ENCODE assay signal across 1 cellular context in the genomic region with DNA sequence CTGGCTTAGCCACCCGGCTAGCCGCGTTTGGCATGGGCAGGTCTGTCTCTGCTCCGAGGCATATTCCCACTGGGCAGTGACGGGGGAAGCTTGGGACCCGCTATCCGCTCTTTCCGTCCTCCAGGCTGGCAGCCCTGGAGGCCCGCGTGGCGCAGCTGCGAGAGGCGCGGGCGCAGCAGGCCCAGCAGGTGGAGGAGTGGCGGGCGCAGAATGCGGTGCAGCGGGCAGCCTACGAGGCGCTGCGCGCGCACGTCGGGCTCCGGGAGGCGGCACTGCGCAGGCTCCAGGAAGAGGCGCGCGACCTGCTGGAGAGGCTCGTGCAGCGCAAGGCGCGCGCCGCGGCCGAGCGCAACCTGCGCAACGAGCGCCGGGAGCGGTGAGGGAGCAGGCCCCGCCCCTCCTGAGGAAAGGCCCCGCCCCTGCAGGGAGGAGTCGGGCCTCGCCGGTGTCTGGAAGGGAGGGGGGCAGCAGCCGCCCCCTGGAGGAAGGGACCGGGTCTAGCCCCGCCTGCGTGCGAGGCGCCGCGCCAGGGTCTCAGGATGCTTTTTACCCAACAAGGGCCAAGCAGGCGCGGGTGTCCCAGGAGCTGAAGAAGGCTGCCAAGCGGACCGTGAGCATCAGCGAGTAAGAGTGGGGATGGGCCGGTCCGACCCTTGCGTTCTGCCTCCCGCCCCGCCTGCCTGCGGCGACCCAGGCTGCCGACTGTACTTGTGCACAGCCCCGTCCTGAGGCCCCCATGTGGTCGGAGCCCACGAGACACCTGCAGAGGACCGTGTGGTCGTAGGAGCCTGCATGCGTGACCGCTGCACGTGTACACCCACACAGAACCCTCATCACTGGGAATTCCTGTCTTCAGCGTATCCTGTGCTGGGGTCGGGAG.
TF ChIP-seq lines count a peak whose summit lies in the region.

No MANE protein-coding gene starts in this region.

TF ChIP-seq in H1, 55 proteins besides CTCF, POLR2A, EP300 and RAD21 (continues in another document):
- no peak for TF ChIP-seq RXRA (IDR thresholded peaks at IDR 0.05; ENCODE audit: insufficient read depth, low read depth, low read length)
- TF ChIP-seq KDM4A (IDR thresholded peaks at IDR 0.05; ENCODE audit: low read depth, low read length, severe bottlenecking) = peak; percentile 79
- no peak for TF ChIP-seq POU5F1 (IDR thresholded peaks at IDR 0.05; ENCODE audit: low read depth, low read length)
- TF ChIP-seq RNF2 (IDR thresholded peaks at IDR 0.05; ENCODE audit: borderline replicate concordance, low read depth, low read length, missing control alignments, poor library complexity, severe bottlenecking) = no peak
- TF ChIP-seq SIN3A (conservative IDR thresholded peaks at IDR 0.05 in 1 of 2, IDR thresholded peaks at IDR 0.05 in 1 of 2; ENCODE audit: low read depth in 1 of 2, low read length in 2 of 2) = no peak; a peak in 1 of 4 replicates
- no peak for TF ChIP-seq CBX8 (IDR thresholded peaks at IDR 0.05; ENCODE audit: borderline replicate concordance, low read depth, low read length)
- TF ChIP-seq BRCA1 (IDR thresholded peaks at IDR 0.05; ENCODE audit: low read depth, low read length) = no peak
- no peak for TF ChIP-seq KDM5A (IDR thresholded peaks at IDR 0.05; ENCODE audit: low read length)
- 0 out of 2 replicates have a peak, but pooled peaks have one; percentile 11 for TF ChIP-seq CREB1 (IDR thresholded peaks at IDR 0.05)
- TF ChIP-seq NRF1 (IDR thresholded peaks at IDR 0.05; ENCODE audit: low read depth, low read length) = peak; percentile 78
- TF ChIP-seq POLR2AphosphoS5 (IDR thresholded peaks at IDR 0.05; ENCODE audit: low read depth, low read length) = peak; percentile 44
- TF ChIP-seq JUN (IDR thresholded peaks at IDR 0.05; ENCODE audit: low read depth, low read length) = no peak
- TF ChIP-seq, protein P1, sequence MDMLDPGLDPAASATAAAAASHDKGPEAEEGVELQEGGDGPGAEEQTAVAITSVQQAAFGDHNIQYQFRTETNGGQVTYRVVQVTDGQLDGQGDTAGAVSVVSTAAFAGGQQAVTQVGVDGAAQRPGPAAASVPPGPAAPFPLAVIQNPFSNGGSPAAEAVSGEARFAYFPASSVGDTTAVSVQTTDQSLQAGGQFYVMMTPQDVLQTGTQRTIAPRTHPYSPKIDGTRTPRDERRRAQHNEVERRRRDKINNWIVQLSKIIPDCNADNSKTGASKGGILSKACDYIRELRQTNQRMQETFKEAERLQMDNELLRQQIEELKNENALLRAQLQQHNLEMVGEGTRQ (IDR thresholded peaks at IDR 0.05; ENCODE audit: low read length) = no peak
- no peak for TF ChIP-seq BACH1 (IDR thresholded peaks at IDR 0.05; ENCODE audit: low read length)
- TF ChIP-seq GABPA (IDR thresholded peaks at IDR 0.05; ENCODE audit: borderline replicate concordance, insufficient read depth, low read length) = no peak
- TF ChIP-seq SRF (IDR thresholded peaks at IDR 0.05; ENCODE audit: low read depth, low read length) = no peak
- TF ChIP-seq TAF7 (optimal IDR thresholded peaks at IDR 0.05; ENCODE audit: borderline replicate concordance, low read depth, low read length) = no peak
- peak; percentile 39 for TF ChIP-seq ASH2L (IDR thresholded peaks at IDR 0.05; ENCODE audit: low read length)
- TF ChIP-seq BCL11A (IDR thresholded peaks at IDR 0.05; ENCODE audit: low read depth in 2 of 2, low read length in 2 of 2) = no peak
- peak; percentile 92; the same call in 1 of the 2 replicates for TF ChIP-seq FOSL1 (IDR thresholded peaks at IDR 0.05; ENCODE audit: insufficient read depth, low read depth, low read length)
- no peak; the same call in 1 of the 2 replicates for TF ChIP-seq SUZ12 (IDR thresholded peaks at IDR 0.05; ENCODE audit: low read length)
- TF ChIP-seq CEBPB (IDR thresholded peaks at IDR 0.05; ENCODE audit: low read depth, low read length) = no peak
- no peak for TF ChIP-seq EGR1 (IDR thresholded peaks at IDR 0.05; ENCODE audit: borderline replicate concordance, low read depth, low read length)
- TF ChIP-seq SIX5 (IDR thresholded peaks at IDR 0.05; ENCODE audit: low read depth, low read length) = peak; percentile 31; the same call in 1 of the 2 replicates
- TF ChIP-seq CTBP2 (IDR thresholded peaks at IDR 0.05; ENCODE audit: borderline replicate concordance, insufficient read depth, insufficient read length, low read length) = no peak
- TF ChIP-seq TAF1 (IDR thresholded peaks at IDR 0.05; ENCODE audit: low read depth, low read length) = peak; percentile 59
- no peak for TF ChIP-seq KDM1A (IDR thresholded peaks at IDR 0.05; ENCODE audit: borderline replicate concordance, low read length)
- 0 out of 2 replicates have a peak, but pooled peaks have one; percentile 60 for TF ChIP-seq GTF2F1 (IDR thresholded peaks at IDR 0.05; ENCODE audit: borderline replicate concordance, low read depth, low read length)
- TF ChIP-seq MAFK (IDR thresholded peaks at IDR 0.05; ENCODE audit: low read depth, low read length) = no peak
- TF ChIP-seq SP1 (IDR thresholded peaks at IDR 0.05; ENCODE audit: low read depth, low read length) = 0 out of 2 replicates have a peak, but pooled peaks have one; percentile 28
- no peak for TF ChIP-seq CBX5 (IDR thresholded peaks at IDR 0.05; ENCODE audit: low read depth, low read length)
- TF ChIP-seq SP2 (IDR thresholded peaks at IDR 0.05; ENCODE audit: low read length) = no peak
- TF ChIP-seq, protein P2, sequence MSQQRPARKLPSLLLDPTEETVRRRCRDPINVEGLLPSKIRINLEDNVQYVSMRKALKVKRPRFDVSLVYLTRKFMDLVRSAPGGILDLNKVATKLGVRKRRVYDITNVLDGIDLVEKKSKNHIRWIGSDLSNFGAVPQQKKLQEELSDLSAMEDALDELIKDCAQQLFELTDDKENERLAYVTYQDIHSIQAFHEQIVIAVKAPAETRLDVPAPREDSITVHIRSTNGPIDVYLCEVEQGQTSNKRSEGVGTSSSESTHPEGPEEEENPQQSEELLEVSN (IDR thresholded peaks at IDR 0.05) = peak; percentile 84
- TF ChIP-seq TCF12 (IDR thresholded peaks at IDR 0.05; ENCODE audit: low read depth, low read length) = peak; percentile 80; the same call in 1 of the 2 replicates
- TF ChIP-seq, protein P3, sequence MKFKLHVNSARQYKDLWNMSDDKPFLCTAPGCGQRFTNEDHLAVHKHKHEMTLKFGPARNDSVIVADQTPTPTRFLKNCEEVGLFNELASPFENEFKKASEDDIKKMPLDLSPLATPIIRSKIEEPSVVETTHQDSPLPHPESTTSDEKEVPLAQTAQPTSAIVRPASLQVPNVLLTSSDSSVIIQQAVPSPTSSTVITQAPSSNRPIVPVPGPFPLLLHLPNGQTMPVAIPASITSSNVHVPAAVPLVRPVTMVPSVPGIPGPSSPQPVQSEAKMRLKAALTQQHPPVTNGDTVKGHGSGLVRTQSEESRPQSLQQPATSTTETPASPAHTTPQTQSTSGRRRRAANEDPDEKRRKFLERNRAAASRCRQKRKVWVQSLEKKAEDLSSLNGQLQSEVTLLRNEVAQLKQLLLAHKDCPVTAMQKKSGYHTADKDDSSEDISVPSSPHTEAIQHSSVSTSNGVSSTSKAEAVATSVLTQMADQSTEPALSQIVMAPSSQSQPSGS (IDR thresholded peaks at IDR 0.05; ENCODE audit: low read length) = no peak
- no peak for TF ChIP-seq TBP (IDR thresholded peaks at IDR 0.05; ENCODE audit: low read depth, low read length)
- no peak for TF ChIP-seq HDAC6 (IDR thresholded peaks at IDR 0.05; ENCODE audit: low read depth, low read length)
- no peak for TF ChIP-seq CHD2 (IDR thresholded peaks at IDR 0.05; ENCODE audit: low read length)
- peak; percentile 99 for TF ChIP-seq TEAD4 (IDR thresholded peaks at IDR 0.05; ENCODE audit: low read depth, low read length)
- TF ChIP-seq RFX5 (IDR thresholded peaks at IDR 0.05; ENCODE audit: borderline replicate concordance, low read depth, low read length) = no peak
- TF ChIP-seq RBBP5 (IDR thresholded peaks at IDR 0.05; ENCODE audit: borderline replicate concordance, low read depth, low read length) = no peak
- no peak for TF ChIP-seq NANOG (IDR thresholded peaks at IDR 0.05; ENCODE audit: insufficient read depth, low read depth, low read length, poor library complexity, severe bottlenecking)
- 0 out of 2 replicates have a peak, but pooled peaks have one; percentile 37 for TF ChIP-seq PHF8 (conservative IDR thresholded peaks at IDR 0.05; ENCODE audit: low read depth, low read length)
- TF ChIP-seq, protein P4, sequence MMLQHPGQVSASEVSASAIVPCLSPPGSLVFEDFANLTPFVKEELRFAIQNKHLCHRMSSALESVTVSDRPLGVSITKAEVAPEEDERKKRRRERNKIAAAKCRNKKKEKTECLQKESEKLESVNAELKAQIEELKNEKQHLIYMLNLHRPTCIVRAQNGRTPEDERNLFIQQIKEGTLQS (IDR thresholded peaks at IDR 0.05; ENCODE audit: insufficient read depth, low read depth, low read length) = no peak
- TF ChIP-seq, protein P5, sequence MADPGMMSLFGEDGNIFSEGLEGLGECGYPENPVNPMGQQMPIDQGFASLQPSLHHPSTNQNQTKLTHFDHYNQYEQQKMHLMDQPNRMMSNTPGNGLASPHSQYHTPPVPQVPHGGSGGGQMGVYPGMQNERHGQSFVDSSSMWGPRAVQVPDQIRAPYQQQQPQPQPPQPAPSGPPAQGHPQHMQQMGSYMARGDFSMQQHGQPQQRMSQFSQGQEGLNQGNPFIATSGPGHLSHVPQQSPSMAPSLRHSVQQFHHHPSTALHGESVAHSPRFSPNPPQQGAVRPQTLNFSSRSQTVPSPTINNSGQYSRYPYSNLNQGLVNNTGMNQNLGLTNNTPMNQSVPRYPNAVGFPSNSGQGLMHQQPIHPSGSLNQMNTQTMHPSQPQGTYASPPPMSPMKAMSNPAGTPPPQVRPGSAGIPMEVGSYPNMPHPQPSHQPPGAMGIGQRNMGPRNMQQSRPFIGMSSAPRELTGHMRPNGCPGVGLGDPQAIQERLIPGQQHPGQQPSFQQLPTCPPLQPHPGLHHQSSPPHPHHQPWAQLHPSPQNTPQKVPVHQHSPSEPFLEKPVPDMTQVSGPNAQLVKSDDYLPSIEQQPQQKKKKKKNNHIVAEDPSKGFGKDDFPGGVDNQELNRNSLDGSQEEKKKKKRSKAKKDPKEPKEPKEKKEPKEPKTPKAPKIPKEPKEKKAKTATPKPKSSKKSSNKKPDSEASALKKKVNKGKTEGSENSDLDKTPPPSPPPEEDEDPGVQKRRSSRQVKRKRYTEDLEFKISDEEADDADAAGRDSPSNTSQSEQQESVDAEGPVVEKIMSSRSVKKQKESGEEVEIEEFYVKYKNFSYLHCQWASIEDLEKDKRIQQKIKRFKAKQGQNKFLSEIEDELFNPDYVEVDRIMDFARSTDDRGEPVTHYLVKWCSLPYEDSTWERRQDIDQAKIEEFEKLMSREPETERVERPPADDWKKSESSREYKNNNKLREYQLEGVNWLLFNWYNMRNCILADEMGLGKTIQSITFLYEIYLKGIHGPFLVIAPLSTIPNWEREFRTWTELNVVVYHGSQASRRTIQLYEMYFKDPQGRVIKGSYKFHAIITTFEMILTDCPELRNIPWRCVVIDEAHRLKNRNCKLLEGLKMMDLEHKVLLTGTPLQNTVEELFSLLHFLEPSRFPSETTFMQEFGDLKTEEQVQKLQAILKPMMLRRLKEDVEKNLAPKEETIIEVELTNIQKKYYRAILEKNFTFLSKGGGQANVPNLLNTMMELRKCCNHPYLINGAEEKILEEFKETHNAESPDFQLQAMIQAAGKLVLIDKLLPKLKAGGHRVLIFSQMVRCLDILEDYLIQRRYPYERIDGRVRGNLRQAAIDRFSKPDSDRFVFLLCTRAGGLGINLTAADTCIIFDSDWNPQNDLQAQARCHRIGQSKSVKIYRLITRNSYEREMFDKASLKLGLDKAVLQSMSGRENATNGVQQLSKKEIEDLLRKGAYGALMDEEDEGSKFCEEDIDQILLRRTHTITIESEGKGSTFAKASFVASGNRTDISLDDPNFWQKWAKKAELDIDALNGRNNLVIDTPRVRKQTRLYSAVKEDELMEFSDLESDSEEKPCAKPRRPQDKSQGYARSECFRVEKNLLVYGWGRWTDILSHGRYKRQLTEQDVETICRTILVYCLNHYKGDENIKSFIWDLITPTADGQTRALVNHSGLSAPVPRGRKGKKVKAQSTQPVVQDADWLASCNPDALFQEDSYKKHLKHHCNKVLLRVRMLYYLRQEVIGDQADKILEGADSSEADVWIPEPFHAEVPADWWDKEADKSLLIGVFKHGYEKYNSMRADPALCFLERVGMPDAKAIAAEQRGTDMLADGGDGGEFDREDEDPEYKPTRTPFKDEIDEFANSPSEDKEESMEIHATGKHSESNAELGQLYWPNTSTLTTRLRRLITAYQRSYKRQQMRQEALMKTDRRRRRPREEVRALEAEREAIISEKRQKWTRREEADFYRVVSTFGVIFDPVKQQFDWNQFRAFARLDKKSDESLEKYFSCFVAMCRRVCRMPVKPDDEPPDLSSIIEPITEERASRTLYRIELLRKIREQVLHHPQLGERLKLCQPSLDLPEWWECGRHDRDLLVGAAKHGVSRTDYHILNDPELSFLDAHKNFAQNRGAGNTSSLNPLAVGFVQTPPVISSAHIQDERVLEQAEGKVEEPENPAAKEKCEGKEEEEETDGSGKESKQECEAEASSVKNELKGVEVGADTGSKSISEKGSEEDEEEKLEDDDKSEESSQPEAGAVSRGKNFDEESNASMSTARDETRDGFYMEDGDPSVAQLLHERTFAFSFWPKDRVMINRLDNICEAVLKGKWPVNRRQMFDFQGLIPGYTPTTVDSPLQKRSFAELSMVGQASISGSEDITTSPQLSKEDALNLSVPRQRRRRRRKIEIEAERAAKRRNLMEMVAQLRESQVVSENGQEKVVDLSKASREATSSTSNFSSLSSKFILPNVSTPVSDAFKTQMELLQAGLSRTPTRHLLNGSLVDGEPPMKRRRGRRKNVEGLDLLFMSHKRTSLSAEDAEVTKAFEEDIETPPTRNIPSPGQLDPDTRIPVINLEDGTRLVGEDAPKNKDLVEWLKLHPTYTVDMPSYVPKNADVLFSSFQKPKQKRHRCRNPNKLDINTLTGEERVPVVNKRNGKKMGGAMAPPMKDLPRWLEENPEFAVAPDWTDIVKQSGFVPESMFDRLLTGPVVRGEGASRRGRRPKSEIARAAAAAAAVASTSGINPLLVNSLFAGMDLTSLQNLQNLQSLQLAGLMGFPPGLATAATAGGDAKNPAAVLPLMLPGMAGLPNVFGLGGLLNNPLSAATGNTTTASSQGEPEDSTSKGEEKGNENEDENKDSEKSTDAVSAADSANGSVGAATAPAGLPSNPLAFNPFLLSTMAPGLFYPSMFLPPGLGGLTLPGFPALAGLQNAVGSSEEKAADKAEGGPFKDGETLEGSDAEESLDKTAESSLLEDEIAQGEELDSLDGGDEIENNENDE (IDR thresholded peaks at IDR 0.05; ENCODE audit: insufficient replicate concordance, low read length) = no peak
- TF ChIP-seq, protein P6, sequence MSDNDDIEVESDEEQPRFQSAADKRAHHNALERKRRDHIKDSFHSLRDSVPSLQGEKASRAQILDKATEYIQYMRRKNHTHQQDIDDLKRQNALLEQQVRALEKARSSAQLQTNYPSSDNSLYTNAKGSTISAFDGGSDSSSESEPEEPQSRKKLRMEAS (IDR thresholded peaks at IDR 0.05) = peak; percentile 87
- TF ChIP-seq SP4 (IDR thresholded peaks at IDR 0.05; ENCODE audit: low read length) = peak; percentile 83; the same call in 1 of the 2 replicates
- TF ChIP-seq HDAC2 (IDR thresholded peaks at IDR 0.05; ENCODE audit: borderline replicate concordance in 1 of 2, low read depth in 2 of 2, low read length in 2 of 2) = 0 out of 4 replicates have a peak, but pooled peaks of 1 of the 2 experiments have one; percentile 37
- 0 out of 2 replicates have a peak, but pooled peaks have one; percentile 6 for TF ChIP-seq YY1 (IDR thresholded peaks at IDR 0.05; ENCODE audit: low read depth, low read length)
- TF ChIP-seq CHD1 (IDR thresholded peaks at IDR 0.05; ENCODE audit: low read depth, low read length) = no peak
- no peak; the same call in 1 of the 2 replicates for TF ChIP-seq JUND (IDR thresholded peaks at IDR 0.05; ENCODE audit: low read length)
- TF ChIP-seq ZNF274 (IDR thresholded peaks at IDR 0.05; ENCODE audit: borderline replicate concordance, extremely low read depth, low read length) = no peak
- peak; percentile 40 for TF ChIP-seq EZH2 (IDR thresholded peaks at IDR 0.05; ENCODE audit: low read depth, low read length, severe bottlenecking)
